ENCODE assay signal across 1 cellular context in the genomic region with DNA sequence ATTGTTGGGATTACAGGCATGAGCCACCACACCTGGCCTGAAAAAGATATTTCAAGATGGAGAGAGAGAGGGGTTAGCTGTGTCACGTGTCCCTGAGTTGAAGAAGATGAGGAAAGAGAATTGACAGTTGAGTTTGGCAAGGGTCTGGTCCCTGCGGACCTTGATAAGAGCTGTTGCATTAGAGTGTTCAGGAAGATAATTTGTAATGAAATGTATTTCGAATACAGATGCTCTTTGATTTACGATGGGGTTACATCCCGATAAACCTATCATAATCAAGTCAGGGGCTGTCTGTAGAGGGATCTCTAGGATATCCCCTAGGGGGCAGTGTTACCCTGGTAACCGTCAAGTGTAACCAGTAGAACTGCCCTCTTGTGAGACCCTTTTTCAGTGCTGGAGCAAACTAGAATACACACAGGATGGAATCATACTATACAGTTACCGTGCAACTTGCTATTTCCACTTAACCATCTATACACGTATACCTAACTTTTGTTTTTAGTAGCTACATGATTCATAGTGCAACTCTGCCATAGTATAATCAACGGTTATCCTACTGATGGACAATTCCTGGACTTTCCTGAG.
TF ChIP-seq lines count a peak whose summit lies in the region.

No MANE protein-coding gene starts in this region.

TF ChIP-seq in K562, 482 proteins besides CTCF, POLR2A, EP300 and RAD21 (continued from another document and continues in another):
- TF ChIP-seq, protein P1, sequence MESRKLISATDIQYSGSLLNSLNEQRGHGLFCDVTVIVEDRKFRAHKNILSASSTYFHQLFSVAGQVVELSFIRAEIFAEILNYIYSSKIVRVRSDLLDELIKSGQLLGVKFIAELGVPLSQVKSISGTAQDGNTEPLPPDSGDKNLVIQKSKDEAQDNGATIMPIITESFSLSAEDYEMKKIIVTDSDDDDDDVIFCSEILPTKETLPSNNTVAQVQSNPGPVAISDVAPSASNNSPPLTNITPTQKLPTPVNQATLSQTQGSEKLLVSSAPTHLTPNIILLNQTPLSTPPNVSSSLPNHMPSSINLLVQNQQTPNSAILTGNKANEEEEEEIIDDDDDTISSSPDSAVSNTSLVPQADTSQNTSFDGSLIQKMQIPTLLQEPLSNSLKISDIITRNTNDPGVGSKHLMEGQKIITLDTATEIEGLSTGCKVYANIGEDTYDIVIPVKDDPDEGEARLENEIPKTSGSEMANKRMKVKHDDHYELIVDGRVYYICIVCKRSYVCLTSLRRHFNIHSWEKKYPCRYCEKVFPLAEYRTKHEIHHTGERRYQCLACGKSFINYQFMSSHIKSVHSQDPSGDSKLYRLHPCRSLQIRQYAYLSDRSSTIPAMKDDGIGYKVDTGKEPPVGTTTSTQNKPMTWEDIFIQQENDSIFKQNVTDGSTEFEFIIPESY (CRISPR knock-in tag; IDR thresholded peaks at IDR 0.05): 0 out of 2 replicates have a peak, but pooled peaks have one; percentile 44
- TF ChIP-seq GTF2A2 (tag; IDR thresholded peaks at IDR 0.05) (no peak), KAT8 (IDR thresholded peaks at IDR 0.05; ENCODE audit: low read depth) (no peak), BRD9 (IDR thresholded peaks at IDR 0.05; ENCODE audit: low read depth, partially characterized antibody) (peak; percentile 90), CBX5 (IDR thresholded peaks at IDR 0.05; ENCODE audit: borderline replicate concordance, low read depth) (no peak), NR2C1 (IDR thresholded peaks at IDR 0.05) (no peak; the same call in 1 of the 2 replicates), NR2C1 (tag; IDR thresholded peaks at IDR 0.05) (no peak), PTTG1 (tag; IDR thresholded peaks at IDR 0.05; ENCODE audit: low read depth) (no peak), NUFIP1 (IDR thresholded peaks at IDR 0.05; ENCODE audit: partially characterized antibody) (no peak), HLTF (IDR thresholded peaks at IDR 0.05) (peak; percentile 65; the same call in 1 of the 2 replicates), ZNF311 (CRISPR knock-in tag; IDR thresholded peaks at IDR 0.05) (no peak), ZNF232 (CRISPR knock-in tag; IDR thresholded peaks at IDR 0.05) (no peak), ASH1L (IDR thresholded peaks at IDR 0.05; ENCODE audit: borderline replicate concordance, low read depth, partially characterized antibody) (no peak), NEUROD1 (IDR thresholded peaks at IDR 0.05; ENCODE audit: borderline replicate concordance, low read depth, low read length, partially characterized antibody) (peak; percentile 36), ZEB2 (IDR thresholded peaks at IDR 0.05) (peak; percentile 96), CBX3 (IDR thresholded peaks at IDR 0.05; ENCODE audit: borderline replicate concordance in 1 of 2, low read length in 2 of 2) (no peak; a peak in 1 of 3 replicates), CREBBP (IDR thresholded peaks at IDR 0.05; ENCODE audit: low read depth, low read length) (no peak), CEBPB (tag; IDR thresholded peaks at IDR 0.05) (peak; percentile 91), STAT5A (IDR thresholded peaks at IDR 0.05; ENCODE audit: borderline replicate concordance, low read length) (peak; percentile 83), ZNF184 (CRISPR knock-in tag; IDR thresholded peaks at IDR 0.05) (no peak), HNRNPUL1 (IDR thresholded peaks at IDR 0.05; ENCODE audit: low read length) (no peak), ZC3H8 (IDR thresholded peaks at IDR 0.05) (peak; percentile 28; the same call in 1 of the 2 replicates), RBM22 (IDR thresholded peaks at IDR 0.05; ENCODE audit: low read depth, low read length, poor library complexity, severe bottlenecking) (no peak), ATF7 (IDR thresholded peaks at IDR 0.05) (peak; percentile 72; the same call in 1 of the 2 replicates), KLF16 (IDR thresholded peaks at IDR 0.05) (peak; percentile 89), MECOM (CRISPR knock-in tag; IDR thresholded peaks at IDR 0.05) (peak; percentile 96), CBFA2T3 (IDR thresholded peaks at IDR 0.05) (peak; percentile 98), ZFP1 (CRISPR knock-in tag; IDR thresholded peaks at IDR 0.05) (no peak)
- TF ChIP-seq, protein P2, sequence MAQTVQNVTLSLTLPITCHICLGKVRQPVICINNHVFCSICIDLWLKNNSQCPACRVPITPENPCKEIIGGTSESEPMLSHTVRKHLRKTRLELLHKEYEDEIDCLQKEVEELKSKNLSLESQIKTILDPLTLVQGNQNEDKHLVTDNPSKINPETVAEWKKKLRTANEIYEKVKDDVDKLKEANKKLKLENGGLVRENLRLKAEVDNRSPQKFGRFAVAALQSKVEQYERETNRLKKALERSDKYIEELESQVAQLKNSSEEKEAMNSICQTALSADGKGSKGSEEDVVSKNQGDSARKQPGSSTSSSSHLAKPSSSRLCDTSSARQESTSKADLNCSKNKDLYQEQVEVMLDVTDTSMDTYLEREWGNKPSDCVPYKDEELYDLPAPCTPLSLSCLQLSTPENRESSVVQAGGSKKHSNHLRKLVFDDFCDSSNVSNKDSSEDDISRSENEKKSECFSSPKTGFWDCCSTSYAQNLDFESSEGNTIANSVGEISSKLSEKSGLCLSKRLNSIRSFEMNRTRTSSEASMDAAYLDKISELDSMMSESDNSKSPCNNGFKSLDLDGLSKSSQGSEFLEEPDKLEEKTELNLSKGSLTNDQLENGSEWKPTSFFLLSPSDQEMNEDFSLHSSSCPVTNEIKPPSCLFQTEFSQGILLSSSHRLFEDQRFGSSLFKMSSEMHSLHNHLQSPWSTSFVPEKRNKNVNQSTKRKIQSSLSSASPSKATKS (CRISPR knock-in tag; IDR thresholded peaks at IDR 0.05): no peak
- TF ChIP-seq, protein P3, sequence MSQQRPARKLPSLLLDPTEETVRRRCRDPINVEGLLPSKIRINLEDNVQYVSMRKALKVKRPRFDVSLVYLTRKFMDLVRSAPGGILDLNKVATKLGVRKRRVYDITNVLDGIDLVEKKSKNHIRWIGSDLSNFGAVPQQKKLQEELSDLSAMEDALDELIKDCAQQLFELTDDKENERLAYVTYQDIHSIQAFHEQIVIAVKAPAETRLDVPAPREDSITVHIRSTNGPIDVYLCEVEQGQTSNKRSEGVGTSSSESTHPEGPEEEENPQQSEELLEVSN (IDR thresholded peaks at IDR 0.05; ENCODE audit: borderline replicate concordance in 1 of 2, extremely low read depth in 1 of 2, insufficient read depth in 1 of 2, insufficient read length in 1 of 2, low read depth in 1 of 2, low read length in 1 of 2, poor library complexity in 1 of 2, severe bottlenecking in 1 of 2): no peak
- TF ChIP-seq, protein P4, sequence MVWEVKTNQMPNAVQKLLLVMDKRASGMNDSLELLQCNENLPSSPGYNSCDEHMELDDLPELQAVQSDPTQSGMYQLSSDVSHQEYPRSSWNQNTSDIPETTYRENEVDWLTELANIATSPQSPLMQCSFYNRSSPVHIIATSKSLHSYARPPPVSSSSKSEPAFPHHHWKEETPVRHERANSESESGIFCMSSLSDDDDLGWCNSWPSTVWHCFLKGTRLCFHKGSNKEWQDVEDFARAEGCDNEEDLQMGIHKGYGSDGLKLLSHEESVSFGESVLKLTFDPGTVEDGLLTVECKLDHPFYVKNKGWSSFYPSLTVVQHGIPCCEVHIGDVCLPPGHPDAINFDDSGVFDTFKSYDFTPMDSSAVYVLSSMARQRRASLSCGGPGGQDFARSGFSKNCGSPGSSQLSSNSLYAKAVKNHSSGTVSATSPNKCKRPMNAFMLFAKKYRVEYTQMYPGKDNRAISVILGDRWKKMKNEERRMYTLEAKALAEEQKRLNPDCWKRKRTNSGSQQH (CRISPR knock-in tag; IDR thresholded peaks at IDR 0.05): no peak
- TF ChIP-seq, protein P5, sequence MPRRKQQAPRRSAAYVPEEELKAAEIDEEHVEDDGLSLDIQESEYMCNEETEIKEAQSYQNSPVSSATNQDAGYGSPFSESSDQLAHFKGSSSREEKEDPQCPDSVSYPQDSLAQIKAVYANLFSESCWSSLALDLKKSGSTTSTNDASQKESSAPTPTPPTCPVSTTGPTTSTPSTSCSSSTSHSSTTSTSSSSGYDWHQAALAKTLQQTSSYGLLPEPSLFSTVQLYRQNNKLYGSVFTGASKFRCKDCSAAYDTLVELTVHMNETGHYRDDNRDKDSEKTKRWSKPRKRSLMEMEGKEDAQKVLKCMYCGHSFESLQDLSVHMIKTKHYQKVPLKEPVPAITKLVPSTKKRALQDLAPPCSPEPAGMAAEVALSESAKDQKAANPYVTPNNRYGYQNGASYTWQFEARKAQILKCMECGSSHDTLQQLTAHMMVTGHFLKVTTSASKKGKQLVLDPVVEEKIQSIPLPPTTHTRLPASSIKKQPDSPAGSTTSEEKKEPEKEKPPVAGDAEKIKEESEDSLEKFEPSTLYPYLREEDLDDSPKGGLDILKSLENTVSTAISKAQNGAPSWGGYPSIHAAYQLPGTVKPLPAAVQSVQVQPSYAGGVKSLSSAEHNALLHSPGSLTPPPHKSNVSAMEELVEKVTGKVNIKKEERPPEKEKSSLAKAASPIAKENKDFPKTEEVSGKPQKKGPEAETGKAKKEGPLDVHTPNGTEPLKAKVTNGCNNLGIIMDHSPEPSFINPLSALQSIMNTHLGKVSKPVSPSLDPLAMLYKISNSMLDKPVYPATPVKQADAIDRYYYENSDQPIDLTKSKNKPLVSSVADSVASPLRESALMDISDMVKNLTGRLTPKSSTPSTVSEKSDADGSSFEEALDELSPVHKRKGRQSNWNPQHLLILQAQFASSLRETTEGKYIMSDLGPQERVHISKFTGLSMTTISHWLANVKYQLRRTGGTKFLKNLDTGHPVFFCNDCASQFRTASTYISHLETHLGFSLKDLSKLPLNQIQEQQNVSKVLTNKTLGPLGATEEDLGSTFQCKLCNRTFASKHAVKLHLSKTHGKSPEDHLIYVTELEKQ (CRISPR knock-in tag; IDR thresholded peaks at IDR 0.05): no peak
- TF ChIP-seq, protein P6, sequence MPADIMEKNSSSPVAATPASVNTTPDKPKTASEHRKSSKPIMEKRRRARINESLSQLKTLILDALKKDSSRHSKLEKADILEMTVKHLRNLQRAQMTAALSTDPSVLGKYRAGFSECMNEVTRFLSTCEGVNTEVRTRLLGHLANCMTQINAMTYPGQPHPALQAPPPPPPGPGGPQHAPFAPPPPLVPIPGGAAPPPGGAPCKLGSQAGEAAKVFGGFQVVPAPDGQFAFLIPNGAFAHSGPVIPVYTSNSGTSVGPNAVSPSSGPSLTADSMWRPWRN (IDR thresholded peaks at IDR 0.05; ENCODE audit: low read depth): no peak
- TF ChIP-seq, protein P7, sequence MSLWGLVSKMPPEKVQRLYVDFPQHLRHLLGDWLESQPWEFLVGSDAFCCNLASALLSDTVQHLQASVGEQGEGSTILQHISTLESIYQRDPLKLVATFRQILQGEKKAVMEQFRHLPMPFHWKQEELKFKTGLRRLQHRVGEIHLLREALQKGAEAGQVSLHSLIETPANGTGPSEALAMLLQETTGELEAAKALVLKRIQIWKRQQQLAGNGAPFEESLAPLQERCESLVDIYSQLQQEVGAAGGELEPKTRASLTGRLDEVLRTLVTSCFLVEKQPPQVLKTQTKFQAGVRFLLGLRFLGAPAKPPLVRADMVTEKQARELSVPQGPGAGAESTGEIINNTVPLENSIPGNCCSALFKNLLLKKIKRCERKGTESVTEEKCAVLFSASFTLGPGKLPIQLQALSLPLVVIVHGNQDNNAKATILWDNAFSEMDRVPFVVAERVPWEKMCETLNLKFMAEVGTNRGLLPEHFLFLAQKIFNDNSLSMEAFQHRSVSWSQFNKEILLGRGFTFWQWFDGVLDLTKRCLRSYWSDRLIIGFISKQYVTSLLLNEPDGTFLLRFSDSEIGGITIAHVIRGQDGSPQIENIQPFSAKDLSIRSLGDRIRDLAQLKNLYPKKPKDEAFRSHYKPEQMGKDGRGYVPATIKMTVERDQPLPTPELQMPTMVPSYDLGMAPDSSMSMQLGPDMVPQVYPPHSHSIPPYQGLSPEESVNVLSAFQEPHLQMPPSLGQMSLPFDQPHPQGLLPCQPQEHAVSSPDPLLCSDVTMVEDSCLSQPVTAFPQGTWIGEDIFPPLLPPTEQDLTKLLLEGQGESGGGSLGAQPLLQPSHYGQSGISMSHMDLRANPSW (CRISPR knock-in tag; IDR thresholded peaks at IDR 0.05): no peak
- TF ChIP-seq, protein P8, sequence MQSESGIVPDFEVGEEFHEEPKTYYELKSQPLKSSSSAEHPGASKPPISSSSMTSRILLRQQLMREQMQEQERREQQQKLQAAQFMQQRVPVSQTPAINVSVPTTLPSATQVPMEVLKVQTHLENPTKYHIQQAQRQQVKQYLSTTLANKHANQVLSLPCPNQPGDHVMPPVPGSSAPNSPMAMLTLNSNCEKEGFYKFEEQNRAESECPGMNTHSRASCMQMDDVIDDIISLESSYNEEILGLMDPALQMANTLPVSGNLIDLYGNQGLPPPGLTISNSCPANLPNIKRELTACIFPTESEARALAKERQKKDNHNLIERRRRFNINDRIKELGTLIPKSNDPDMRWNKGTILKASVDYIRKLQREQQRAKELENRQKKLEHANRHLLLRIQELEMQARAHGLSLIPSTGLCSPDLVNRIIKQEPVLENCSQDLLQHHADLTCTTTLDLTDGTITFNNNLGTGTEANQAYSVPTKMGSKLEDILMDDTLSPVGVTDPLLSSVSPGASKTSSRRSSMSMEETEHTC (IDR thresholded peaks at IDR 0.05): no peak
- TF ChIP-seq, protein P9, sequence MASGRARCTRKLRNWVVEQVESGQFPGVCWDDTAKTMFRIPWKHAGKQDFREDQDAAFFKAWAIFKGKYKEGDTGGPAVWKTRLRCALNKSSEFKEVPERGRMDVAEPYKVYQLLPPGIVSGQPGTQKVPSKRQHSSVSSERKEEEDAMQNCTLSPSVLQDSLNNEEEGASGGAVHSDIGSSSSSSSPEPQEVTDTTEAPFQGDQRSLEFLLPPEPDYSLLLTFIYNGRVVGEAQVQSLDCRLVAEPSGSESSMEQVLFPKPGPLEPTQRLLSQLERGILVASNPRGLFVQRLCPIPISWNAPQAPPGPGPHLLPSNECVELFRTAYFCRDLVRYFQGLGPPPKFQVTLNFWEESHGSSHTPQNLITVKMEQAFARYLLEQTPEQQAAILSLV (tag; IDR thresholded peaks at IDR 0.05): no peak
